Comparison of ENCODE assay signal across 8 cellular contexts in the genomic region with DNA sequence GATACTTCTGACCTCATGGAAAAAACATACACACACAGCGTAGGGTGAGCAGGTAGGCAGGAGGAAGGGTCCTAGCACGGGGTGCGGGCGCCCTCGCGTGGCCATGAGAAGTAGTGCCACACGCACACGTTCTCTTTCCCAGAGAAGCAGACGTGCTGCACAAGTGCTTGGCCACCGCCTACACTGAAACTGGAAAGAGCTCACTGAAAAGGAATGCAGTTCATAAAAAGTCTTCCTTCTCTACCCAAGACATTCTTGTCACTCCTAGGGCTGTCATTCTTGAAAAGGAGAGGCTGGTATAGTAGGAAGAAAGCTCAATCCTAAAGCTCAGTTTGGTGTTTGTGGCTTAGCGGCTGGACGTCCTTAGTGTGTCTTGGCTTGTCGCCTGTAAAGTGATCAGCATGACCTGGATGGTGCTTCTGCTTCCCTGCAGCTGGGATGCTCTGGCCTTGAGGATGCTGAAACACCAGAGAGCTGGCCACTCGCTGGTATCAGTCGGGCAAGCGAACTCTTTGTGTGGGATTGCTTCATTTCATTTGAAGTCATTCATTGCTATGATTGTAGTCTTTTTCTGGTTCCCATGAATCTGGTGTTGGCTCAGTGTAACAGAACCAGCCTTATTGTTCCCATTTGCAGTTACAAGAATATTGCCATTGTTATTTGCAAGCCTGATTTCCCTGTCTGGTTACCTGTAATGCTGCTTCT.
A peak's percentile ranks its signal among the peaks of the same experiment; 100 is the strongest.
DNase-seq lines count a peak whose midpoint lies in the region; ATAC-seq and TF ChIP-seq lines count a peak whose summit lies in the region.

No MANE protein-coding gene starts in this region.

- H3K27ac ChIP-seq in foreskin keratinocyte (no peak overlapping the region), ovary (no peak overlapping the region)

- H3K36me3 ChIP-seq in ovary = no peaks in the 10 kb centered on the region

- DNase-seq in C1 segment of cervical spinal cord (lab: John Stamatoyannopoulos, UW) (peak in 12 of 14 donors; percentile 54 to 85 (median 61)), NCI-H1930 (lab: John Stamatoyannopoulos, UW) (peak; percentile 25 to 44), foreskin keratinocyte (peak; percentile 46 to 76), ovary (peak; percentile 22 to 87 (median 52))
- peak; percentile 86 for DNase-seq in activated CD8-positive, alpha-beta memory T cell treated with anti-CD3 and anti-CD28 coated beads, Interleukin-2, amount 50 U/mL, for 48 hours

- H3K27me3 ChIP-seq in foreskin keratinocyte (no peaks in the 10 kb centered on the region), ovary (no peaks in the 10 kb centered on the region)

- H3K9me3 ChIP-seq in ovary = no peaks in the 10 kb centered on the region

- TF ChIP-seq CTCF in foreskin keratinocyte (conservative IDR thresholded peaks at IDR 0.05) (peak; percentile 95), ovary (IDR thresholded peaks at IDR 0.05) (peak; percentile 38 to 81 (median 42))

- no peak for TF ChIP-seq POLR2A in ovary (IDR thresholded peaks at IDR 0.05)

- no peaks in the 10 kb centered on the region for H3K4me1 ChIP-seq in foreskin keratinocyte
- no peaks in the 10 kb centered on the region for H3K4me1 ChIP-seq in ovary (ENCODE audit: insufficient read depth)

- H3K4me3 ChIP-seq in ovary = no peak overlapping the region

- intact Hi-C loops in ovary (cut with DNase I) = loop anchor here in 1 of 4 donors (10.0 kb wide), 1 partner anchor 749 kb away; no protein-coding TSS in a partner anchor

- ATAC-seq in GM18502 (IDR thresholded peaks at IDR 0.05; ENCODE audit: poor library complexity, unreplicated experiment) (peak; percentile 92), HG02884 (IDR thresholded peaks at IDR 0.05; ENCODE audit: unreplicated experiment) (peak; percentile 83), foreskin keratinocyte (peak; percentile 88), GM18520 (IDR thresholded peaks at IDR 0.05; ENCODE audit: unreplicated experiment) (no peak)

- WGBS in ovary, 3 donors = 6 to 13% (median 7%) methylated on average over 16 of the region's 16 CpGs

- TF ChIP-seq EP300 in ovary (IDR thresholded peaks at IDR 0.05) = no peak

Comparison
In these comparisons a context has a peak if more than half of its experiments do, and no peak if none do; other contexts are left out.
1. DNase-seq: peak in every context shown above with its lines; median percentile 86 in activated CD8-positive, alpha-beta memory T cell treated with anti-CD3 and anti-CD28 coated beads, Interleukin-2, amount 50 U/mL, for 48 hours; 61 in C1 segment of cervical spinal cord; 61 in foreskin keratinocyte; 52 in ovary; 34 in NCI-H1930.